18 cellular contexts compared by ENCODE assay signal in genomic region chr9:131587906-131588305, GRCh38. TPM values are rescaled to one million over a fixed set of nuclear protein-coding genes. Genes with fewer than 3 reads are reported as not detected.
"Had no signal": no experiment of that assay in that cellular context is flagged by ENCODE, and none has a peak within 500 bp of the region (broad histone marks: within the 10 kb centered on the region; RNA-seq: fewer than 3 reads in every experiment).

No MANE protein-coding gene starts in this region.

- DNase-seq: activated CD4-positive, alpha-beta T cell treated with anti-CD3 and anti-CD28 coated beads, Interleukin-2, amount 50 U/mL, for 1 hour; activated CD4-positive, CD25-positive, alpha-beta regulatory T cell; activated T-cell treated with anti-CD3 and anti-CD28 coated beads, Interleukin-2, amount 50 U/mL, for 72 hours; amniotic stem cell; body of pancreas; esophagus squamous epithelium; foreskin fibroblast; glutamatergic neuron; SK-N-SH; stimulated activated CD4-positive, alpha-beta T cell treated with anti-CD3 and anti-CD28 coated beads, Interleukin-2, amount 100 ng/mL, for 48 hours; tibial artery had no signal

- H3K4me3 Mint-ChIP-seq: activated T-cell treated with anti-CD3 and anti-CD28 coated beads, Interleukin-2, amount 50 U/mL, for 72 hours; nephron had no signal

- ATAC-seq: activated T-cell treated with anti-CD3 and anti-CD28 coated beads, Interleukin-2, amount 50 U/mL, for 72 hours; body of pancreas had no signal

- H3K36me3 ChIP-seq: uterus had no signal

- H3K27ac Mint-ChIP-seq: nephron had no signal

- H3K27me3 ChIP-seq: body of pancreas, esophagus squamous epithelium, tibial artery, uterus had no signal

- H3K9me3 ChIP-seq: body of pancreas, esophagus squamous epithelium, SK-N-SH, tibial artery, uterus had no signal

- H3K4me3 ChIP-seq: body of pancreas, esophagus squamous epithelium, tibial artery, uterus had no signal

- H3K27ac ChIP-seq: body of pancreas, esophagus squamous epithelium, tibial artery, uterus had no signal

- H3K4me2 ChIP-seq: SK-N-SH had no signal

- H3K4me1 ChIP-seq: body of pancreas, uterus had no signal

- H3K9me3 Mint-ChIP-seq: activated T-cell treated with anti-CD3 and anti-CD28 coated beads, Interleukin-2, amount 50 U/mL, for 72 hours; nephron; T-helper 1 cell treated with Interleukin-12 subunit alpha and Interleukin-12 subunit beta and Interleukin-4 antibody, amounts not matched to agents 30 μg/mL and 1 μg/mL, for 36 hours had no signal

RNA-seq across cellular contexts. Expression of gene PRRT1B, which starts 42.6 kb away (rescaled TPM):
- total RNA-seq: activated T-cell treated with anti-CD3 and anti-CD28 coated beads, Interleukin-2, amount 50 U/mL, for 72 hours; esophagus squamous epithelium; lung microvascular endothelial cell; mononuclear cell; omental fat pad; pulmonary artery endothelial cell; uterus had no signal
- polyA plus RNA-seq: SK-N-SH had no signal
